ENCODE assay signal across 1 cellular context in the genomic region with DNA sequence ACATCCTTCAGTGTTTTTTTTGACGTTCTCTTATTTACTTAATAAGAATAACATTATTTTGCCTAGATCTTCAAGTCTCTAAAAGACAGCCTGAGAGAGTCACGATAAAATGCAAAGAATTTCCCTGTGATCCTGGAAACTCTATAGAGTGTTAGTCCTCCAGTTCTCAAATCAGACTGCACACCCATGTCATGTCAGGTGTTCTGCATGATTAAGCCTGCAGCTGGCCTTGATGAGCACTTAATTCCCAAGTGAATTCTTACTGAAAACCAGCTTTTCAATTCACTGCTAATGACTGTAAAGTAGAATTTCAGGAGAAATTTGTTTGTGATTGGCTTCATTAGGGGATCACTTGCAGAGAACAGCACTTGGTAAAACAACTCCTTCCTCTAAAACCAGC.
TF ChIP-seq lines count a peak whose summit lies in the region.

No MANE protein-coding gene starts in this region.

TF ChIP-seq in GM12878, 131 proteins besides CTCF, POLR2A, EP300 and RAD21:
- TF ChIP-seq ASH2L (IDR thresholded peaks at IDR 0.05; ENCODE audit: borderline replicate concordance, low read depth) (no peak), MEF2B (IDR thresholded peaks at IDR 0.05; ENCODE audit: partially characterized antibody, poor library complexity, severe bottlenecking) (peak; percentile 28)
TF ChIP-seq in GM12878: peak in this region for 1.
